26 cellular contexts compared by ENCODE assay signal in the genomic region with DNA sequence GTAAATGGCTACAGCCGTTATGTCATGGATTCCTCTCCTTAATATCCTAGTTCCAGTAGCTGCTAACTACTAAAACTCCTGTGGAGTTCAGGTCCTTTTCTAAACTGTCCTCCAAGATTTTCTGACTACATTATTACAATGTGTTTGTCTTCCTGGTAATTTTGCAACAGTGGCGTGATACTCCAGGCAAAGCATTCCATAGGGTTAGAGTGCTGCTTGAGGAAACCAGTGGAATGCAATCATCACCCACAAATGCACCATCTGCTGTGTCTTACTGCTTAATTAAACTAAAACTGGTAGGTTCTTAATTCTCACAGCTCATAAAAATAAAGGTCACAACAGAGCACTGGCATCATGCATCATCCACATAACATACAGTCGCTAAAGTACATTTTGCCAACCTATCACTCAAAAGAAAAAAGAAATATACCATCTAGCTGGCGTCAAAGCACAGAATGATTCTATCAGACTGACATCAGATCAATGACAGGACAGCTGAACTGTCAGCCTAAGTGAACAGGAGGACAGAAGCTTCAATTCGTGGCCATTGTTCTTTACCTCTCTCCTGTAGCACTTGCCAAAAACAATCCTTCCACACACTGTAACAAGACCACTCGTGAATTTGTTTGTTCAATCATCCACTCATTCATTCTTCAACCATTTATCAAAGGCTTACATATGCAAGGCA.
DNase-seq lines count a peak whose midpoint lies in the region; ATAC-seq and TF ChIP-seq lines count a peak whose summit lies in the region.
"Had no signal": no experiment of that assay in that cellular context is flagged by ENCODE, and none has a peak within 500 bp of the region (broad histone marks: within the 10 kb centered on the region; RNA-seq: fewer than 3 reads in every experiment).

No MANE protein-coding gene starts in this region.

- no peaks in the 10 kb centered on the region for H3K27me3 ChIP-seq in IMR-90 (ENCODE audit: control insufficient read depth, insufficient read depth, low read length)
- no peaks in the 10 kb centered on the region for H3K27me3 ChIP-seq in left lung
- H3K27me3 ChIP-seq in testis = no peaks in the 10 kb centered on the region
- H3K27me3 ChIP-seq: foreskin keratinocyte, thyroid gland had no signal

- H3K56ac ChIP-seq in IMR-90 (ENCODE audit: extremely low read depth, insufficient read depth, low read length) = no peak overlapping the region

- H3K9ac ChIP-seq in IMR-90 (ENCODE audit: low read depth, low read length) = no peak overlapping the region

- no peak overlapping the region for H3K23ac ChIP-seq in IMR-90 (ENCODE audit: low read depth, low read length)

- H3K9me3 ChIP-seq in IMR-90 (ENCODE audit: control insufficient read depth, insufficient read depth, low read length) = no peaks in the 10 kb centered on the region
- H3K9me3 ChIP-seq in left lung = no peaks in the 10 kb centered on the region
- H3K9me3 ChIP-seq in testis = no peaks in the 10 kb centered on the region
- H3K9me3 ChIP-seq: thyroid gland had no signal

- TF ChIP-seq CTCF in IMR-90 (conservative IDR thresholded peaks at IDR 0.05; ENCODE audit: low read depth, low read length) (no peak), astrocyte of the cerebellum (IDR thresholded peaks at IDR 0.05; ENCODE audit: low read depth, low read length, missing control alignments) (no peak), left lung (IDR thresholded peaks at IDR 0.05) (no peak), testis (IDR thresholded peaks at IDR 0.05) (no peak)

- ATAC-seq in IMR-90 (ENCODE audit: low read depth) (peak; percentile 75), left lung (peak; percentile 66), GM19328 (IDR thresholded peaks at IDR 0.05; ENCODE audit: unreplicated experiment) (no peak)
- ATAC-seq: foreskin keratinocyte, Right ventricle myocardium inferior had no signal

- TF ChIP-seq RAD21 in IMR-90 (IDR thresholded peaks at IDR 0.05; ENCODE audit: low read length) = no peak

- no peak overlapping the region for H2BK120ac ChIP-seq in IMR-90 (ENCODE audit: low read depth, low read length)

- H2BK5ac ChIP-seq in IMR-90 (ENCODE audit: low read depth, low read length, poor library complexity, severe bottlenecking) = no peak overlapping the region

- H4K5ac ChIP-seq in IMR-90 (ENCODE audit: low read depth, low read length) = no peak overlapping the region

- H3K27ac ChIP-seq in IMR-90 (ENCODE audit: insufficient read depth, low read length) = no peak overlapping the region
- peak overlapping the region in 1 of 2 donors; percentile 0 for H3K27ac ChIP-seq in left lung
- no peak overlapping the region for H3K27ac ChIP-seq in testis
- H3K27ac ChIP-seq: foreskin keratinocyte, skin epidermis, thyroid gland had no signal

- TF ChIP-seq POLR2A in IMR-90 (IDR thresholded peaks at IDR 0.05; ENCODE audit: low read depth, low read length) = no peak
- TF ChIP-seq POLR2A in testis (IDR thresholded peaks at IDR 0.05) = no peak

- WGBS in IMR-90 (ENCODE audit: extremely low coverage in 2 of 2, insufficient read length in 1 of 2), 2 experiments = 60% methylated on average over 1 of the region's 6 CpGs; no CpG with 5 or more reads in 1 of the 2 experiments
- WGBS in testis, 2 donors = 73 to 74% methylated on average over 6 of the region's 6 CpGs

- no peak overlapping the region for H2AK9ac ChIP-seq in IMR-90 (replicated peaks; ENCODE audit: low read depth, low read length, poor library complexity)

- POLR2A ChIA-PET in IMR-90 (lab: Charles Lee; ENCODE audit: unreplicated experiment) = no interaction called here

- in situ Hi-C loops in IMR-90 (cut with MboI; ENCODE audit: low sequenced_read_pairs) (no loop called here), astrocyte of the cerebellum (cut with HindIII; ENCODE audit: low sequenced_read_pairs) (no loop called here)

- dilution Hi-C loops in IMR-90 (cut with HindIII; ENCODE audit: low sequenced_read_pairs, unreplicated experiment) = no loop called here

- H3K4ac ChIP-seq in IMR-90 (ENCODE audit: low read depth, low read length) = no peak overlapping the region

- H4K20me1 ChIP-seq in IMR-90 (ENCODE audit: insufficient read depth, low read length) = peaks cover 2% of the 10 kb centered on the region; the same call in 1 of the 2 replicates

- no peak overlapping the region for H4K91ac ChIP-seq in IMR-90 (ENCODE audit: insufficient read depth, low read depth, low read length)

- peak; percentile 16 for DNase-seq in AG08395 (ENCODE audit: low spot score)
- peak; percentile 52 for DNase-seq in IMR-90
- peak; percentile 33 for DNase-seq in astrocyte of the cerebellum (ENCODE audit: low read depth)
- no peak for DNase-seq in left lung
- no peak for DNase-seq in NCI-H187 (lab: John Stamatoyannopoulos, UW)
- DNase-seq in testis = no peak
- DNase-seq in amniotic stem cell (lab: John Stamatoyannopoulos, UW) = no peak
- DNase-seq: ACHN; activated CD4-positive, CD25-positive, alpha-beta regulatory T cell treated with anti-CD3 and anti-CD28 coated beads, Interleukin-2, amount 50 U/mL, for 72 hours; activated CD8-positive, alpha-beta memory T cell treated with anti-CD3 and anti-CD28 coated beads for 24 hours; activated naive CD8-positive, alpha-beta T cell treated with anti-CD3 and anti-CD28 coated beads for 36 hours; CD4-positive, alpha-beta memory T cell; dermis blood vessel endothelial cell; DMS79; foreskin keratinocyte; kidney; mesendoderm; NCI-H1694; NCI-H510A treated with DMSO at 0.1 percent for 48 hours; nephron progenitor cell; stimulated activated CD4-positive, alpha-beta T cell treated with anti-CD3 and anti-CD28 coated beads, Interleukin-2, amount 100 ng/mL, for 48 hours; stimulated activated naive CD4-positive, alpha-beta T cell treated with Interleukin-2 at 50 U/mL for 16 hours; thyroid gland had no signal

- H3K18ac ChIP-seq in IMR-90 (ENCODE audit: low read depth, low read length) = no peak overlapping the region

- H3K79me1 ChIP-seq in IMR-90 (ENCODE audit: low read depth in 1 of 2, low read length in 2 of 2) = 0 out of 4 replicates have a peak, but pooled peaks cover 0 to 3% of the 10 kb centered on the region in 2 experiments

- H3K4me1 ChIP-seq in IMR-90 (ENCODE audit: control insufficient read depth, insufficient read depth, low read length) = peaks cover 2% of the 10 kb centered on the region; the same call in 1 of the 2 replicates
- peaks cover 3 to 7% of the 10 kb centered on the region in 2 donors for H3K4me1 ChIP-seq in left lung
- peaks cover 7% of the 10 kb centered on the region for H3K4me1 ChIP-seq in testis

- no peak overlapping the region for H2BK20ac ChIP-seq in IMR-90 (ENCODE audit: low read depth, low read length)

- H3K4me2 ChIP-seq in IMR-90 (ENCODE audit: low read depth, low read length) = no peak overlapping the region

- H3K14ac ChIP-seq in IMR-90 (replicated peaks; ENCODE audit: low read depth, low read length) = no peak overlapping the region

- no peaks in the 10 kb centered on the region for H3K36me3 ChIP-seq in IMR-90 (ENCODE audit: control insufficient read depth, insufficient read depth, low read length)
- H3K36me3 ChIP-seq in left lung = no peaks in the 10 kb centered on the region
- no peaks in the 10 kb centered on the region for H3K36me3 ChIP-seq in testis (ENCODE audit: low read depth, missing control alignments)
- H3K36me3 ChIP-seq: thyroid gland had no signal

- H2AFZ ChIP-seq in IMR-90 (replicated peaks; ENCODE audit: low read length, poor library complexity) = no peak overlapping the region

- BruUV-seq in IMR-90 (replicated peaks; lab: Mats Ljungman, UMichigan) = no TSS peak

- no peak overlapping the region for H2BK15ac ChIP-seq in IMR-90 (ENCODE audit: low read depth, low read length)

- intact Hi-C loops in IMR-90 (cut with micrococcal nuclease) = loop anchor here (1.0 kb wide), 1 partner anchor 547 kb away; no protein-coding TSS in a partner anchor
- intact Hi-C loops in left lung (cut with DNase I) = no loop called here
- intact Hi-C loops in testis (cut with DNase I; ENCODE audit: low total_unique reads) = no loop called here

- no peak overlapping the region for H3K4me3 ChIP-seq in IMR-90 (ENCODE audit: insufficient read depth, low read depth, low read length)
- H3K4me3 ChIP-seq in astrocyte of the cerebellum (ENCODE audit: low read depth, low read length) = no peak overlapping the region
- no peak overlapping the region for H3K4me3 ChIP-seq in left lung
- no peak overlapping the region for H3K4me3 ChIP-seq in testis
- H3K4me3 ChIP-seq: skin epidermis, thyroid gland had no signal

- H4K8ac ChIP-seq in IMR-90 (ENCODE audit: low read depth in 2 of 2, low read length in 2 of 2) = no peak overlapping the region

- 0 out of 2 replicates have a peak, but pooled peaks cover 3% of the 10 kb centered on the region for H3K9me1 ChIP-seq in IMR-90 (ENCODE audit: insufficient read depth, low read length)

- H2AK5ac ChIP-seq in IMR-90 (ENCODE audit: low read depth, low read length) = peak overlapping the region; percentile 6; the same call in 1 of the 2 replicates

- CTCF ChIA-PET in IMR-90 (lab: Yijun Ruan, JAX) = no interaction called here

TF ChIP-seq in IMR-90, 13 proteins besides CTCF, POLR2A, EP300 and RAD21:
- TF ChIP-seq FOS (IDR thresholded peaks at IDR 0.05; ENCODE audit: low read depth, low read length) (no peak), CEBPB (IDR thresholded peaks at IDR 0.05; ENCODE audit: low read depth, low read length) (peak; percentile 59; the same call in 1 of the 2 replicates)
TF ChIP-seq in IMR-90: peak in this region for 1.

Comparison
In these comparisons a context has a peak if more than half of its experiments do, and no peak if none do; other contexts are left out.
1. DNase-seq: peak in AG08395 (single experiment), IMR-90 (single experiment) and astrocyte of the cerebellum (single experiment); none in left lung (0 of 2), NCI-H187 (0 of 2), testis (single experiment) and amniotic stem cell (single experiment).